ENCODE assay signal across 23 cellular contexts in the genomic region with DNA sequence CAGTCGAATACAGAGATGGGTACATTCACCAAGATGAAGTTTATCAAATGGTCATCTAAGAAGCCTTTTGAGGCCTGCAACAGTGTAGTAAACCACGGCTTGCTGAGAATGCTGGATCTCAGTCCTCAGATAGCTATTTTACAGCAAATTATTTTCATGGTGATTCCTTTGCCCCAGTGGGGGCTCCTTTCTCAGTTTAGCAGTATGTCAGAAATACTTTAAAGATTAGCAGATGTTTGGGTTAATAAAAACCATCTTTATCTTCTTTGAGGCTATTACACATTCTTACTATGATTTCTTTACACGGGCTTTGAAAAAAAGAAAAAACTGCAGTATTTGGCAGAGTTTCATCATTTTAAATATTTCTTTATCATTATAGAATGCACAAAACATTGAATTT.
"Had no signal": no experiment of that assay in that cellular context is flagged by ENCODE, and none has a peak within 500 bp of the region (broad histone marks: within the 10 kb centered on the region; RNA-seq: fewer than 3 reads in every experiment).

No MANE protein-coding gene starts in this region.

- H3K27ac Mint-ChIP-seq: activated naive CD8-positive, alpha-beta T cell treated with anti-CD3 and anti-CD28 coated beads, Interleukin-2, amount 50 U/mL, for 24 hours; memory B cell; T-helper 1 cell treated with Interleukin-12 subunit alpha and Interleukin-12 subunit beta and Interleukin-4 antibody, amounts not matched to agents 30 μg/mL and 1 μg/mL, for 36 hours had no signal

- H3K27ac ChIP-seq: gastroesophageal sphincter, heart left ventricle, upper lobe of right lung had no signal

- ATAC-seq: activated naive CD8-positive, alpha-beta T cell treated with anti-CD3 and anti-CD28 coated beads, Interleukin-2, amount 50 U/mL, for 24 hours; gastroesophageal sphincter; heart left ventricle; left cardiac atrium; sciatic nerve; upper lobe of right lung had no signal

- H3K27me3 ChIP-seq: gastroesophageal sphincter, heart left ventricle, upper lobe of right lung had no signal

- DNase-seq: activated CD4-positive, alpha-beta T cell treated with anti-CD3 and anti-CD28 coated beads for 4 hours; activated CD4-positive, alpha-beta T cell treated with anti-CD3 and anti-CD28 coated beads, Interleukin-2, amount 50 U/mL, for 48 hours; activated CD4-positive, CD25-positive, alpha-beta regulatory T cell; activated gamma-delta T cell; activated naive CD4-positive, alpha-beta T cell treated with anti-CD3 and anti-CD28 coated beads, Interleukin-2, amount 50 U/mL, for 16 hours; activated naive CD8-positive, alpha-beta T cell treated with anti-CD3 and anti-CD28 coated beads, Interleukin-2, amount 50 U/mL, for 24 hours; cerebellar nuclear complex; cortex of kidney; heart left ventricle; islet precursor cell; left cardiac atrium; occipital lobe; posterior cingulate gyrus; small intestine; stimulated activated CD4-positive, alpha-beta T cell treated with anti-CD3 and anti-CD28 coated beads, Interleukin-2, amount 100 ng/mL, for 24 hours; stimulated activated CD8-positive, alpha-beta memory T cell treated with anti-CD3 and anti-CD28 coated beads, Interleukin-4, amount 100 ng/mL, for 48 hours; stimulated activated naive CD4-positive, alpha-beta T cell treated with Interleukin-2 at 50 U/mL for 16 hours; upper lobe of right lung had no signal

- H3K9me3 Mint-ChIP-seq: activated naive CD8-positive, alpha-beta T cell treated with anti-CD3 and anti-CD28 coated beads, Interleukin-2, amount 50 U/mL, for 24 hours; neural crest cell; T-helper 1 cell treated with Interleukin-12 subunit alpha and Interleukin-12 subunit beta and Interleukin-4 antibody, amounts not matched to agents 30 μg/mL and 1 μg/mL, for 36 hours had no signal

- H3K9me3 ChIP-seq: gastroesophageal sphincter, heart left ventricle, upper lobe of right lung had no signal

- H3K4me3 ChIP-seq: gastroesophageal sphincter, heart left ventricle, upper lobe of right lung had no signal

- H3K27me3 Mint-ChIP-seq: activated naive CD8-positive, alpha-beta T cell treated with anti-CD3 and anti-CD28 coated beads, Interleukin-2, amount 50 U/mL, for 24 hours; memory B cell had no signal

- H3K4me3 Mint-ChIP-seq: activated naive CD8-positive, alpha-beta T cell treated with anti-CD3 and anti-CD28 coated beads, Interleukin-2, amount 50 U/mL, for 24 hours; memory B cell; neural crest cell; T-helper 1 cell treated with Interleukin-12 subunit alpha and Interleukin-12 subunit beta and Interleukin-4 antibody, amounts not matched to agents 30 μg/mL and 1 μg/mL, for 36 hours had no signal

- H3K4me1 Mint-ChIP-seq: neural crest cell had no signal
